In genomic region chr10:25725917-25726716, GRCh38 we compare ENCODE assay signal across 8 cellular contexts.
A peak's percentile ranks its signal among the peaks of the same experiment; 100 is the strongest.
DNase-seq lines count a peak whose midpoint lies in the region; ATAC-seq and TF ChIP-seq lines count a peak whose summit lies in the region.

No MANE protein-coding gene starts in this region.

- peaks cover 2% of the 10 kb centered on the region for H3K27me3 Mint-ChIP-seq in activated CD4-positive, alpha-beta memory T cell treated with anti-CD3 and anti-CD28 coated beads for 36 hours

- H3K27ac ChIP-seq in liver (ENCODE audit: low read depth in 1 of 2, low read length in 2 of 2) = no peak overlapping the region

- ATAC-seq in GM19395 (IDR thresholded peaks at IDR 0.05; ENCODE audit: unreplicated experiment) = peak; percentile 97

- H3K36me3 ChIP-seq in liver (ENCODE audit: control insufficient read depth in 4 of 4, insufficient read depth in 3 of 4, low read depth in 1 of 4, low read length in 3 of 4) = no peaks in the 10 kb centered on the region

- in situ Hi-C loops in T47D (cut with HindIII; ENCODE audit: low pct_unique_long_range_greater_than_20kb, low sequenced_read_pairs) = no loop called here

- no peaks in the 10 kb centered on the region for H3K36me3 Mint-ChIP-seq in activated CD4-positive, alpha-beta memory T cell treated with anti-CD3 and anti-CD28 coated beads for 36 hours

- H3K27me3 ChIP-seq in liver (ENCODE audit: control insufficient read depth in 4 of 4, insufficient read depth in 4 of 4, low read length in 3 of 4) = no peaks in the 10 kb centered on the region

- H3K9me3 ChIP-seq in liver (ENCODE audit: control insufficient read depth in 4 of 4, low read length in 3 of 4) = no peaks in the 10 kb centered on the region

- no peaks in the 10 kb centered on the region for H3K4me1 ChIP-seq in liver (ENCODE audit: control insufficient read depth in 4 of 4, insufficient read depth in 4 of 4, low read length in 3 of 4)

- peak; percentile 57 for TF ChIP-seq CTCF in liver (IDR thresholded peaks at IDR 0.05; ENCODE audit: low read depth, low read length, missing input control)

- peak; percentile 54 for DNase-seq in Daoy (ENCODE audit: low read depth)
- DNase-seq in HK-2 (ENCODE audit: unreplicated experiment) = peak; percentile 8
- DNase-seq in NCI-H82 treated with DMSO at 0.1 percent for 48 hours (lab: John Stamatoyannopoulos, UW; ENCODE audit: unreplicated experiment) = peak; percentile 24
- DNase-seq in T47D (ENCODE audit: low read depth in 1 of 2, low spot score in 1 of 2) = peak; percentile 24 to 71
- no peak for DNase-seq in epidermal melanocyte (ENCODE audit: insufficient read length, low spot score)
- DNase-seq in activated CD4-positive, alpha-beta memory T cell treated with anti-CD3 and anti-CD28 coated beads for 36 hours = no peak

- no peaks in the 10 kb centered on the region for H3K4me1 Mint-ChIP-seq in activated CD4-positive, alpha-beta memory T cell treated with anti-CD3 and anti-CD28 coated beads for 36 hours (ENCODE audit: low read depth)

- no peaks in the 10 kb centered on the region for H3K9me3 Mint-ChIP-seq in activated CD4-positive, alpha-beta memory T cell treated with anti-CD3 and anti-CD28 coated beads for 36 hours

- WGBS in liver = 5% methylated on average over 6 of the region's 6 CpGs

- peak; percentile 62 to 72 for TF ChIP-seq RAD21 in liver (IDR thresholded peaks at IDR 0.05)

- H3K27ac Mint-ChIP-seq in activated CD4-positive, alpha-beta memory T cell treated with anti-CD3 and anti-CD28 coated beads for 36 hours = no peak overlapping the region

- H3K4me3 Mint-ChIP-seq in activated CD4-positive, alpha-beta memory T cell treated with anti-CD3 and anti-CD28 coated beads for 36 hours = no peak overlapping the region

- intact Hi-C loops in activated CD4-positive, alpha-beta memory T cell treated with anti-CD3 and anti-CD28 coated beads for 36 hours (cut with micrococcal nuclease) = no loop called here

- H3K4me3 ChIP-seq in liver (ENCODE audit: low read depth in 1 of 3, low read length in 3 of 3) = no peak overlapping the region

- CTCF ChIA-PET in activated CD4-positive, alpha-beta memory T cell treated with anti-CD3 and anti-CD28 coated beads for 36 hours (lab: Charles Lee) = interaction anchor here (0.7 to 2.2 kb wide), 2 partner anchors 11 to 13 kb away, joined by 3 to 10 read pairs; no protein-coding TSS in a partner anchor

- H3K9ac ChIP-seq in liver (ENCODE audit: low read depth in 1 of 2, low read length in 2 of 2) = no peak overlapping the region

- POLR2A ChIA-PET in activated CD4-positive, alpha-beta memory T cell treated with anti-CD3 and anti-CD28 coated beads for 36 hours (lab: Charles Lee) = no interaction called here

TF ChIP-seq in liver, 16 proteins besides CTCF, POLR2A, EP300 and RAD21:
- no peak for TF ChIP-seq MAX (IDR thresholded peaks at IDR 0.05)
- TF ChIP-seq GABPA (IDR thresholded peaks at IDR 0.05 in 1 of 2, conservative IDR thresholded peaks at IDR 0.05 in 1 of 2) = no peak

Comparison
In these comparisons a context has a peak if more than half of its experiments do, and no peak if none do; other contexts are left out.
1. DNase-seq: peak in Daoy (single experiment), HK-2 (single experiment), NCI-H82 treated with DMSO at 0.1 percent for 48 hours (single experiment) and T47D (2 of 2); none in epidermal melanocyte (single experiment) and activated CD4-positive, alpha-beta memory T cell treated with anti-CD3 and anti-CD28 coated beads for 36 hours (single experiment).